ENCODE assay signal across 21 cellular contexts in the genomic region with DNA sequence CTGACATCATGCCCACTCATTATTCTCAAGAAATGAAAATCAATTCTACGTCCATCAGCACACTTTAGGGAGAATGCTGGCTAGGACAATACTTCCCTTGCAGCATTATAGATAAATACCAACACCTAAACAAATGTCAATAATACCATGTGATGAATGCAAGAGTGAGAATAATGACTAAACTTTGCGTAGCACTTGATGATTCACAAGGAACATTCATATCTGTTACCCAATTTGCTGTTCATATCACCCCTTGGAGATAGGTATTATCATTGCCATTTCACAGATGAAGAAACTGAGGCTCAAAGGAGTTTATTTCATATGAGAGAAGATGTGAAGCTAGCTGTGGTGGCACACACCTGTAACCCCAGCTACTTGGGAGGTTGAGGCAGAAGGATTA. TPM values are rescaled to one million over a fixed set of nuclear protein-coding genes. Genes with fewer than 3 reads are reported as not detected.
DNase-seq lines count a peak whose midpoint lies in the region; ATAC-seq, FAIRE-seq and TF ChIP-seq lines count a peak whose summit lies in the region.
"Had no signal": no experiment of that assay in that cellular context is flagged by ENCODE, and none has a peak within 500 bp of the region (broad histone marks: within the 10 kb centered on the region; RNA-seq: fewer than 3 reads in every experiment).

No MANE protein-coding gene starts in this region.

- TF ChIP-seq CTCF in epithelial cell of esophagus (IDR thresholded peaks at IDR 0.05; ENCODE audit: insufficient read depth, low read depth, low read length, missing control alignments) (no peak), vagina (IDR thresholded peaks at IDR 0.05) (no peak), D721Med (IDR thresholded peaks at IDR 0.05; ENCODE audit: insufficient read depth, missing control alignments) (no peak)

- H3K27ac ChIP-seq in vagina = no peak overlapping the region
- H3K27ac ChIP-seq: BLaER1 treated with 17β-estradiol and CSF1 and Interleukin-3, amounts not matched to agents 10 nM and 100 nM; SJCRH30 had no signal

- H3K4me3 Mint-ChIP-seq in activated T-cell treated with anti-CD3 and anti-CD28 coated beads, Interleukin-2, amount 50 U/mL, for 72 hours = no peak overlapping the region
- H3K4me3 Mint-ChIP-seq: CD4-positive, alpha-beta memory T cell had no signal

- H3K4me1 ChIP-seq in vagina = no peaks in the 10 kb centered on the region
- H3K4me1 ChIP-seq: SJCRH30 had no signal

- intact Hi-C loops in vagina (cut with DNase I) = no loop called here

- H3K36me3 Mint-ChIP-seq in activated T-cell treated with anti-CD3 and anti-CD28 coated beads, Interleukin-2, amount 50 U/mL, for 72 hours (ENCODE audit: insufficient read depth in 2 of 2) = no peaks in the 10 kb centered on the region
- H3K36me3 Mint-ChIP-seq: CD4-positive, alpha-beta memory T cell had no signal

- FAIRE-seq in D721Med (lab: Jason Lieb, UNC) = no peak
- FAIRE-seq: G401.6, GM18507 had no signal

- TF ChIP-seq POLR2A in vagina (IDR thresholded peaks at IDR 0.05) = no peak

- no peaks in the 10 kb centered on the region for H3K9me3 ChIP-seq in vagina
- H3K9me3 ChIP-seq: BLaER1 treated with 17β-estradiol and CSF1 and Interleukin-3, amounts not matched to agents 10 nM and 100 nM; Caco-2; SJCRH30 had no signal

- ATAC-seq in activated T-cell treated with anti-CD3 and anti-CD28 coated beads, Interleukin-2, amount 50 U/mL, for 72 hours (replicated peaks in 1 of 2) = peak; percentile 45 to 63
- no peak for ATAC-seq in HG03571 (IDR thresholded peaks at IDR 0.05; ENCODE audit: unreplicated experiment)

- H3K9me3 Mint-ChIP-seq in activated T-cell treated with anti-CD3 and anti-CD28 coated beads, Interleukin-2, amount 50 U/mL, for 72 hours = no peaks in the 10 kb centered on the region
- H3K9me3 Mint-ChIP-seq: CD4-positive, alpha-beta memory T cell had no signal

- H3K27ac Mint-ChIP-seq in activated T-cell treated with anti-CD3 and anti-CD28 coated beads, Interleukin-2, amount 50 U/mL, for 72 hours = no peak overlapping the region
- H3K27ac Mint-ChIP-seq: CD4-positive, alpha-beta memory T cell had no signal

- no peaks in the 10 kb centered on the region for H3K27me3 ChIP-seq in vagina
- H3K27me3 ChIP-seq: BLaER1 treated with 17β-estradiol and CSF1 and Interleukin-3, amounts not matched to agents 10 nM and 100 nM; SJCRH30 had no signal

- DNase-seq in activated T-cell treated with anti-CD3 and anti-CD28 coated beads, Interleukin-2, amount 50 U/mL, for 72 hours = no peak
- DNase-seq in activated T-cell treated with anti-CD3 and anti-CD28 coated beads for 4 hours (no peak), RKO (ENCODE audit: low spot score) (peak; percentile 37), epithelial cell of esophagus (ENCODE audit: low read depth) (peak; percentile 83), vagina (ENCODE audit: extremely low spot score in 2 of 2) (no peak), D721Med (ENCODE audit: insufficient read length, low spot score) (no peak)
- DNase-seq: 8988T; Caco-2; CD4-positive, alpha-beta memory T cell; KG1; NCI-H1092; NCI-H1436; NCI-H187 treated with DMSO at 0.1 percent for 48 hours; NCI-H2107; NCI-H446 treated with DMSO at 0.1 percent for 48 hours; NCI-H526 treated with DMSO at 0.1 percent for 48 hours; SJCRH30 had no signal

- H3K27me3 Mint-ChIP-seq in activated T-cell treated with anti-CD3 and anti-CD28 coated beads, Interleukin-2, amount 50 U/mL, for 72 hours (ENCODE audit: low read depth) = no peaks in the 10 kb centered on the region
- H3K27me3 Mint-ChIP-seq: CD4-positive, alpha-beta memory T cell had no signal

- H3K36me3 ChIP-seq in vagina = no peaks in the 10 kb centered on the region
- H3K36me3 ChIP-seq: BLaER1 treated with 17β-estradiol and CSF1 and Interleukin-3, amounts not matched to agents 10 nM and 100 nM; SJCRH30 had no signal

- H3K4me3 ChIP-seq in epithelial cell of esophagus (ENCODE audit: low read length) = no peak overlapping the region
- H3K4me3 ChIP-seq in vagina = no peak overlapping the region
- H3K4me3 ChIP-seq: BLaER1 treated with 17β-estradiol and CSF1 and Interleukin-3, amounts not matched to agents 10 nM and 100 nM; SJCRH30 had no signal

- peaks cover 37% of the 10 kb centered on the region for H3K4me1 Mint-ChIP-seq in activated T-cell treated with anti-CD3 and anti-CD28 coated beads, Interleukin-2, amount 50 U/mL, for 72 hours (ENCODE audit: low read depth)

RNA-seq across cellular contexts. Expression of gene EPS15, which starts 24.8 kb away (rescaled TPM):
- 10 to 100 TPM; 78.0 to 84.0 TPM for total RNA-seq in activated T-cell treated with anti-CD3 and anti-CD28 coated beads, Interleukin-2, amount 50 U/mL, for 72 hours
- 70.5 TPM for total RNA-seq in vagina

Comparison
In these comparisons a context has a peak if more than half of its experiments do, and no peak if none do; other contexts are left out.
1. DNase-seq: peak in RKO (single experiment) and epithelial cell of esophagus (single experiment); none in activated T-cell treated with anti-CD3 and anti-CD28 coated beads, Interleukin-2, amount 50 U/mL, for 72 hours (0 of 2), activated T-cell treated with anti-CD3 and anti-CD28 coated beads for 4 hours (single experiment), vagina (0 of 2) and D721Med (single experiment).